ENCODE assay signal across 14 cellular contexts in the genomic region with DNA sequence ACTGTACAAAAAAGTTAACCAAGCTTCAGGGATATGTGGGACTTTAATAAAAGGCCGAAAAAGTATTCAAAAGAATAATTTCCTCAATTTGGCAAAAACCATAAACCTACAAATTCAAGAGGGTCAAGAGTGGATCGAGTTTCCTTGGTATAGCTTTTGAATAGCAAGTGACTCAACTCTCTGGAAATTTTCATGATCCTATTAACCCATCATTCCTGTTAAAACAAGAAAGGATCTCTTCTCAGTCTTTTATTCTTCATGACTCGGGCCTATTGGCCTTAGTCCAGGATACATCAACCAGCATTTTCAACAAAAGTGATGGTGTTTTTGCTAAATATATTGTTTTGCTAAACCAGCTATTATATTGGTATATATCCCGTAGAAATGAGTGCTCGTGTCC.
DNase-seq lines count a peak whose midpoint lies in the region; TF ChIP-seq lines count a peak whose summit lies in the region.
"Had no signal": no experiment of that assay in that cellular context is flagged by ENCODE, and none has a peak within 500 bp of the region (broad histone marks: within the 10 kb centered on the region; RNA-seq: fewer than 3 reads in every experiment).

No MANE protein-coding gene starts in this region.

- BruUV-seq in mammary epithelial cell (replicated peaks; lab: Mats Ljungman, UMichigan), result no TSS peak
- no TSS peak for BruUV-seq in MCF 10A (replicated peaks; lab: Mats Ljungman, UMichigan)

- H3K36me3 Mint-ChIP-seq in MCF 10A (ENCODE audit: insufficient read depth, unreplicated experiment), result peaks cover 19% of the 10 kb centered on the region

- H3K9me3 Mint-ChIP-seq in MCF 10A (ENCODE audit: unreplicated experiment), result no peaks in the 10 kb centered on the region

- CTCF ChIA-PET in mammary epithelial cell (lab: Charles Lee; ENCODE audit: low non-redundant PET) (no interaction called here), MCF 10A (lab: Yijun Ruan, JAX) (interaction anchor here (0.6 kb wide), 1 partner anchor 346 kb away, joined by 3 read pairs; no protein-coding TSS in a partner anchor)

- POLR2A ChIA-PET in MCF 10A (lab: Yijun Ruan, JAX), result interaction anchor here (0.9 kb wide), 1 partner anchor 21 kb away, joined by 3 read pairs; no protein-coding TSS in a partner anchor

- no peak overlapping the region for H3K4me3 Mint-ChIP-seq in MCF 10A (ENCODE audit: unreplicated experiment)

- no peaks in the 10 kb centered on the region for H3K9me2 ChIP-seq in OCI-LY1 (ENCODE audit: low read depth, low read length)

- WGBS in mammary epithelial cell (ENCODE audit: low coverage, missing lambda C conversion rate), result 77% methylated on average over 5 of the region's 5 CpGs
- 61% methylated on average over 5 of the region's 5 CpGs for WGBS in prostate gland

- intact Hi-C loops in mammary epithelial cell (cut with micrococcal nuclease), result no loop called here
- intact Hi-C loops in MCF 10A (cut with micrococcal nuclease), result no loop called here
- intact Hi-C loops in prostate gland (cut with DNase I), result no loop called here

- H3K4me3 ChIP-seq in mammary epithelial cell (replicated peaks in 1 of 3; ENCODE audit: insufficient read depth in 1 of 3, low read depth in 2 of 3, low read length in 3 of 3) (no peak overlapping the region), OCI-LY1 (ENCODE audit: low read depth, low read length, poor library complexity, severe bottlenecking) (no peak overlapping the region), fibroblast of the aortic adventitia (ENCODE audit: low read depth, low read length) (no peak overlapping the region), prostate gland (no peak overlapping the region)
- H3K4me3 ChIP-seq: BLaER1 treated with 17β-estradiol and CSF1 and Interleukin-3, amounts not matched to agents 10 nM and 100 nM; PC-9 had no signal

- no peaks in the 10 kb centered on the region for H3K27me3 ChIP-seq in mammary epithelial cell (ENCODE audit: insufficient read depth, low read length)
- no peaks in the 10 kb centered on the region for H3K27me3 ChIP-seq in OCI-LY1 (ENCODE audit: insufficient read depth, low read length)
- H3K27me3 ChIP-seq in prostate gland (replicated peaks; ENCODE audit: insufficient read depth), result no peaks in the 10 kb centered on the region
- H3K27me3 ChIP-seq: BLaER1 treated with 17β-estradiol and CSF1 and Interleukin-3, amounts not matched to agents 10 nM and 100 nM had no signal

- H3K27me3 Mint-ChIP-seq in MCF 10A (ENCODE audit: insufficient read depth, unreplicated experiment), result no peaks in the 10 kb centered on the region

- no peak overlapping the region for H3K27ac ChIP-seq in mammary epithelial cell (ENCODE audit: insufficient read depth, low read depth, low read length)
- peak overlapping the region; percentile 100 for H3K27ac ChIP-seq in OCI-LY1 (ENCODE audit: low read depth, low read length, poor library complexity, severe bottlenecking)
- no peak overlapping the region for H3K27ac ChIP-seq in prostate gland
- H3K27ac ChIP-seq: BLaER1 treated with 17β-estradiol and CSF1 and Interleukin-3, amounts not matched to agents 10 nM and 100 nM; PC-9 had no signal

- H3K27ac Mint-ChIP-seq in MCF 10A (ENCODE audit: low read depth, unreplicated experiment), result no peak overlapping the region

- peaks cover 4% of the 10 kb centered on the region for H3K36me3 ChIP-seq in mammary epithelial cell (ENCODE audit: insufficient read depth, low read length)
- peaks cover 47% of the 10 kb centered on the region; the same call in 1 of the 2 replicates for H3K36me3 ChIP-seq in OCI-LY1 (ENCODE audit: insufficient read depth, low read length)
- H3K36me3 ChIP-seq in prostate gland, result no peaks in the 10 kb centered on the region

- H3K9me3 ChIP-seq in mammary epithelial cell (replicated peaks; ENCODE audit: insufficient read depth, low read length), result no peaks in the 10 kb centered on the region
- no peaks in the 10 kb centered on the region for H3K9me3 ChIP-seq in OCI-LY1 (ENCODE audit: low read length)
- no peaks in the 10 kb centered on the region for H3K9me3 ChIP-seq in prostate gland

- in situ Hi-C loops in mammary epithelial cell (cut with MboI; ENCODE audit: low sequenced_read_pairs in 2 of 2), result no loop called here

- H2AFZ ChIP-seq in mammary epithelial cell (ENCODE audit: low read depth, low read length), result no peak overlapping the region
- H2AFZ ChIP-seq in OCI-LY1 (ENCODE audit: low read length), result no peak overlapping the region
- H2AFZ ChIP-seq: PC-9 had no signal

- H3K9ac ChIP-seq in mammary epithelial cell (ENCODE audit: insufficient read depth, low read length), result no peak overlapping the region
- no peak overlapping the region; the same call in 1 of the 2 replicates for H3K9ac ChIP-seq in OCI-LY1 (ENCODE audit: low read length)
- H3K9ac ChIP-seq: BLaER1 treated with 17β-estradiol and CSF1 and Interleukin-3, amounts not matched to agents 10 nM and 100 nM had no signal

- peaks cover 32% of the 10 kb centered on the region for H3K4me1 Mint-ChIP-seq in MCF 10A (ENCODE audit: insufficient read depth, unreplicated experiment)

- TF ChIP-seq POLR2A in prostate gland (IDR thresholded peaks at IDR 0.05), result no peak

- H3K4me2 ChIP-seq in mammary epithelial cell (ENCODE audit: insufficient read depth, low read depth, low read length), result no peak overlapping the region
- no peak overlapping the region for H3K4me2 ChIP-seq in OCI-LY1 (ENCODE audit: low read length)
- H3K4me2 ChIP-seq: BLaER1 treated with 17β-estradiol and CSF1 and Interleukin-3, amounts not matched to agents 10 nM and 100 nM; PC-9 had no signal

- DNase-seq in mammary epithelial cell (peak; percentile 30), MCF 10A (ENCODE audit: unreplicated experiment) (no peak), fibroblast of the aortic adventitia (ENCODE audit: low read depth) (peak; percentile 24), activated gamma-delta T cell treated with Interleukin-2 at 50 U/mL for 16 hours (no peak), SHP77 (lab: John Stamatoyannopoulos, UW) (no peak), prostate gland (ENCODE audit: low spot score) (no peak), NCI-H2081 (lab: John Stamatoyannopoulos, UW) (no peak)
- DNase-seq: MV-4-11, NCI-H1417, NCI-H187 treated with DMSO at 0.1 percent for 48 hours, NCI-H446 treated with DMSO at 0.1 percent for 48 hours had no signal

- H4K20me1 ChIP-seq in mammary epithelial cell (ENCODE audit: insufficient read depth, low read length) (no peaks in the 10 kb centered on the region), OCI-LY1 (ENCODE audit: insufficient read depth, low read length) (no peaks in the 10 kb centered on the region)

- TF ChIP-seq CTCF in mammary epithelial cell (conservative IDR thresholded peaks at IDR 0.05 in 1 of 2, IDR thresholded peaks at IDR 0.05 in 1 of 2; ENCODE audit: extremely low read depth in 1 of 2, insufficient read depth in 1 of 2, low read depth in 1 of 2, low read length in 2 of 2) (no peak), MCF 10A (IDR thresholded peaks at IDR 0.05; ENCODE audit: unreplicated experiment) (no peak), OCI-LY1 (IDR thresholded peaks at IDR 0.05; ENCODE audit: low read length) (no peak), fibroblast of the aortic adventitia (IDR thresholded peaks at IDR 0.05; ENCODE audit: insufficient read depth, low read length) (no peak), prostate gland (IDR thresholded peaks at IDR 0.05) (no peak)

- peaks cover 19% of the 10 kb centered on the region for H3K4me1 ChIP-seq in mammary epithelial cell (ENCODE audit: insufficient read depth, low read length)
- peaks cover 98% of the 10 kb centered on the region for H3K4me1 ChIP-seq in OCI-LY1 (ENCODE audit: insufficient read depth, low read length, severe bottlenecking)
- H3K4me1 ChIP-seq in prostate gland (replicated peaks), result no peaks in the 10 kb centered on the region

- H3F3A ChIP-seq in OCI-LY1 (ENCODE audit: insufficient read depth, low read length), result peaks cover 10% of the 10 kb centered on the region

- dilution Hi-C loops in mammary epithelial cell (cut with HindIII; ENCODE audit: low sequenced_read_pairs), result loop anchor here (5.0 kb wide), 1 partner anchor 35 kb away; no protein-coding TSS in a partner anchor

- H3K79me2 ChIP-seq in mammary epithelial cell (ENCODE audit: insufficient read depth, low read length), result peaks cover 29% of the 10 kb centered on the region
- peaks cover 31% of the 10 kb centered on the region for H3K79me2 ChIP-seq in OCI-LY1 (ENCODE audit: insufficient read depth, low read length)

Comparison
In these comparisons a context has a peak if more than half of its experiments do, and no peak if none do; other contexts are left out.
1. DNase-seq: peak in mammary epithelial cell (single experiment) and fibroblast of the aortic adventitia (single experiment); none in MCF 10A (single experiment), activated gamma-delta T cell treated with Interleukin-2 at 50 U/mL for 16 hours (single experiment), SHP77 (0 of 2), prostate gland (single experiment) and NCI-H2081 (0 of 2).